In genomic region chr12:52413202-52413601, GRCh38 we compare ENCODE assay signal across 18 cellular contexts. TPM values are rescaled to one million over a fixed set of nuclear protein-coding genes. Genes with fewer than 3 reads are reported as not detected.
A peak's percentile ranks its signal among the peaks of the same experiment; 100 is the strongest.
DNase-seq lines count a peak whose midpoint lies in the region; ATAC-seq, FAIRE-seq and TF ChIP-seq lines count a peak whose summit lies in the region.
"Had no signal": no experiment of that assay in that cellular context is flagged by ENCODE, and none has a peak within 500 bp of the region (broad histone marks: within the 10 kb centered on the region; RNA-seq: fewer than 3 reads in every experiment).

No MANE protein-coding gene starts in this region.

- H3K9me3 ChIP-seq in Panc1 (ENCODE audit: control insufficient read depth, insufficient read depth, low read depth, low read length) (no peaks in the 10 kb centered on the region), HepG2 (ENCODE audit: low read length) (no peaks in the 10 kb centered on the region)

- TF ChIP-seq EP300 in HepG2 (IDR thresholded peaks at IDR 0.05; ENCODE audit: low read depth in 2 of 2, low read length in 2 of 2): no peak
- TF ChIP-seq EP300 in HepG2 (CRISPR knock-in tag; IDR thresholded peaks at IDR 0.05; ENCODE audit: borderline replicate concordance): no peak

- no peak overlapping the region for H2AFZ ChIP-seq in HepG2 (ENCODE audit: low read length)

- DNase-seq in H54 (ENCODE audit: insufficient read length, low spot score) (peak; percentile 35), Panc1 (ENCODE audit: low read depth, low spot score) (no peak), bronchial epithelial cell (ENCODE audit: low read depth) (peak; percentile 57), substantia nigra (lab: John Stamatoyannopoulos, UW) (no peak), HepG2 (ENCODE audit: low spot score) (no peak), COR-L47 (lab: John Stamatoyannopoulos, UW) (no peak), epidermal melanocyte (ENCODE audit: insufficient read length, low spot score) (no peak)
- DNase-seq: AML-193; CD4-positive, alpha-beta T cell; DMS153; DMS79; GF-D8; GOT3 had no signal

- H3K27ac ChIP-seq in Panc1 (ENCODE audit: low read length): no peak overlapping the region
- no peak overlapping the region for H3K27ac ChIP-seq in substantia nigra (ENCODE audit: low read depth, low read length, poor library complexity, severe bottlenecking)
- no peak overlapping the region for H3K27ac ChIP-seq in HepG2 (ENCODE audit: extremely low read length, insufficient read depth, low read length)
- H3K27ac ChIP-seq: C4-2B had no signal

- intact Hi-C loops in Panc1 (cut with micrococcal nuclease; ENCODE audit: unreplicated experiment): no loop called here
- intact Hi-C loops in HepG2 (cut with micrococcal nuclease; ENCODE audit: unreplicated experiment): no loop called here

- H3K4me2 ChIP-seq in HepG2 (ENCODE audit: low read depth, low read length): no peak overlapping the region

- POLR2A ChIA-PET in Panc1 (lab: Charles Lee): interaction anchor here (0.6 kb wide), 1 partner anchor 50 kb away, joined by 3 read pairs; no protein-coding TSS in a partner anchor
- POLR2A ChIA-PET in HepG2 (lab: Yijun Ruan, JAX): no interaction called here

- no peaks in the 10 kb centered on the region for H3K27me3 ChIP-seq in Panc1 (ENCODE audit: control insufficient read depth, insufficient read depth, low read length)
- H3K27me3 ChIP-seq in bronchial epithelial cell (ENCODE audit: control insufficient read depth, insufficient read depth, low read length): no peaks in the 10 kb centered on the region
- H3K27me3 ChIP-seq in HepG2 (ENCODE audit: control insufficient read depth in 1 of 2, insufficient read depth in 2 of 2, low read length in 2 of 2): no peaks in the 10 kb centered on the region; a peak in 1 of 5 replicates

- 0% methylated on average over 3 of the region's 4 CpGs for WGBS in HepG2 (ENCODE audit: low lambda C conversion rate)

- in situ Hi-C loops in Panc1 (cut with HindIII; ENCODE audit: low pct_unique_long_range_greater_than_20kb, low sequenced_read_pairs) (no loop called here), HepG2 (cut with HindIII; ENCODE audit: extremely low pct_ligation_motif_present, low pct_unique_long_range_greater_than_20kb) (no loop called here)

- TF ChIP-seq POLR2A in H54 (IDR thresholded peaks at IDR 0.05; ENCODE audit: low read depth, low read length): no peak
- TF ChIP-seq POLR2A in HepG2 (IDR thresholded peaks at IDR 0.05; ENCODE audit: insufficient read depth in 1 of 2, low read depth in 2 of 2, low read length in 2 of 2): no peak

- H3K36me3 ChIP-seq in Panc1 (ENCODE audit: control insufficient read depth, insufficient read depth, low read length) (no peaks in the 10 kb centered on the region), bronchial epithelial cell (ENCODE audit: control insufficient read depth, insufficient read depth, low read length) (no peaks in the 10 kb centered on the region), HepG2 (replicated peaks in 1 of 2; ENCODE audit: control insufficient read depth in 1 of 2, insufficient read depth in 2 of 2, low read length in 2 of 2) (no peaks in the 10 kb centered on the region)

- no peaks in the 10 kb centered on the region for H4K20me1 ChIP-seq in HepG2 (ENCODE audit: insufficient read depth, low read length)

- H3K4me1 ChIP-seq in Panc1 (ENCODE audit: control insufficient read depth, insufficient read depth, low read length) (no peaks in the 10 kb centered on the region), HepG2 (ENCODE audit: insufficient read depth, low read length) (no peaks in the 10 kb centered on the region)

- H3K9ac ChIP-seq in HepG2 (ENCODE audit: insufficient read depth, low read depth, low read length): no peak overlapping the region

- H3K4me3 ChIP-seq in Panc1 (ENCODE audit: low read depth in 2 of 2, low read length in 2 of 2) (no peak overlapping the region), bronchial epithelial cell (ENCODE audit: low read depth, low read length) (no peak overlapping the region), HepG2 (replicated peaks in 1 of 3; ENCODE audit: insufficient read depth in 1 of 3, low read depth in 2 of 3, low read length in 3 of 3) (no peak overlapping the region)

- TF ChIP-seq CTCF in Panc1 (IDR thresholded peaks at IDR 0.05): no peak
- TF ChIP-seq CTCF in bronchial epithelial cell (IDR thresholded peaks at IDR 0.05; ENCODE audit: insufficient read depth, low read length, severe bottlenecking): no peak
- TF ChIP-seq CTCF in HepG2 (CRISPR knock-in tag; IDR thresholded peaks at IDR 0.05): no peak

- ATAC-seq in Panc1: peak; percentile 58
- ATAC-seq in HepG2: no peak

- no TSS peak for BruUV-seq in Panc1 (replicated peaks; lab: Mats Ljungman, UMichigan)
- BruUV-seq in HepG2 (replicated peaks; lab: Mats Ljungman, UMichigan): no TSS peak

- no peaks in the 10 kb centered on the region for H3K79me2 ChIP-seq in HepG2 (ENCODE audit: insufficient read depth, low read length)

- FAIRE-seq in H54 (lab: Jason Lieb, UNC) (no peak), bronchial epithelial cell (lab: Jason Lieb, UNC) (no peak), HepG2 (lab: Jason Lieb, UNC) (no peak)
- FAIRE-seq: A204.1 had no signal

- TF ChIP-seq RAD21 in HepG2 (CRISPR knock-in tag; IDR thresholded peaks at IDR 0.05): no peak

- CTCF ChIA-PET in Panc1 (lab: Charles Lee): no interaction called here
- CTCF ChIA-PET in HepG2 (lab: Yijun Ruan, JAX; ENCODE audit: low intra/inter-chr PET ratio, low total read pairs): no interaction called here

RNA-seq across cellular contexts. Expression of gene KRT82, which starts 7.1 kb away (rescaled TPM):
- not detected for total RNA-seq in Panc1 (2021; ENCODE audit: unreplicated experiment)
- not detected for polyA plus RNA-seq in Panc1 (2012; ENCODE audit: insufficient read length)
- total RNA-seq in bronchial epithelial cell: not detected in 2 replicates
- not detected in 2 replicates for total RNA-seq in HepG2 (2016; rRNA removed; fragmentation: Illumina TruSeq; extraction: Trizol)
- total RNA-seq in HepG2 (2016; cell fraction: cytosol; rRNA removed; fragmentation: Illumina TruSeq; extraction: Trizol; ENCODE audit: low read depth): not detected in 2 replicates
- not detected in 2 replicates for total RNA-seq in HepG2 (2016; cell fraction: insoluble cytoplasmic fraction; rRNA removed; fragmentation: Illumina TruSeq; extraction: Trizol)
- not detected in 2 replicates for total RNA-seq in HepG2 (2016; cell fraction: membrane; rRNA removed; fragmentation: Illumina TruSeq; extraction: Trizol)
- not detected in 2 replicates for total RNA-seq in HepG2 (2016; cell fraction: nucleus; rRNA removed; fragmentation: Illumina TruSeq; extraction: Trizol)
- polyA plus RNA-seq in HepG2 (2011; rRNA removed): not detected in 2 replicates
- polyA plus RNA-seq in HepG2 (2011; cell fraction: cytosol; rRNA removed): not detected in 2 replicates
- polyA plus RNA-seq in HepG2 (2011; cell fraction: nucleus; rRNA removed): not detected in 2 replicates
- not detected in 2 replicates for polyA plus RNA-seq in HepG2 (2012)
- not detected in 2 replicates for polyA plus RNA-seq in HepG2 (2016; cell fraction: cytosol; fragmentation: Illumina TruSeq; extraction: Trizol; ENCODE audit: low read depth)
- polyA plus RNA-seq in HepG2 (2016; cell fraction: insoluble cytoplasmic fraction; fragmentation: Illumina TruSeq; extraction: Trizol; ENCODE audit: low read depth): not detected in 2 replicates
- polyA plus RNA-seq in HepG2 (2016; cell fraction: membrane; fragmentation: Illumina TruSeq; extraction: Trizol; ENCODE audit: low read depth): not detected in 2 replicates
- not detected in 2 replicates for polyA plus RNA-seq in HepG2 (2016; cell fraction: nucleus; fragmentation: Illumina TruSeq; extraction: Trizol; ENCODE audit: insufficient read depth, low read depth)
- polyA minus RNA-seq in HepG2 (2011; rRNA and poly(A)+ RNA removed; ENCODE audit: low replicate concordance): not detected in 2 replicates
- polyA minus RNA-seq in HepG2 (2011; cell fraction: cytosol; rRNA and poly(A)+ RNA removed): not detected in 2 replicates
- polyA minus RNA-seq in HepG2 (2011; cell fraction: nucleus; rRNA and poly(A)+ RNA removed): not detected in 2 replicates
- total RNA-seq: CD4-positive, alpha-beta T cell; Daoy; H9 had no signal
- polyA plus RNA-seq: BJ had no signal

RNA-seq across cellular contexts. Expression of gene KRT75, which starts 21.0 kb away (rescaled TPM):
- total RNA-seq in Panc1 (2021; ENCODE audit: unreplicated experiment) (0.15 TPM), bronchial epithelial cell (1.8 and 7.3 TPM in 2 replicates), HepG2 (2016; rRNA removed; fragmentation: Illumina TruSeq; extraction: Trizol) (not detected in 2 replicates)
- 0.30 TPM for polyA plus RNA-seq in Panc1 (2012; ENCODE audit: insufficient read length)
- not detected in 2 replicates for total RNA-seq in HepG2 (2016; cell fraction: cytosol; rRNA removed; fragmentation: Illumina TruSeq; extraction: Trizol; ENCODE audit: low read depth)
- total RNA-seq in HepG2 (2016; cell fraction: insoluble cytoplasmic fraction; rRNA removed; fragmentation: Illumina TruSeq; extraction: Trizol): not detected in 2 replicates
- not detected in 2 replicates for total RNA-seq in HepG2 (2016; cell fraction: membrane; rRNA removed; fragmentation: Illumina TruSeq; extraction: Trizol)
- not detected in 2 replicates for total RNA-seq in HepG2 (2016; cell fraction: nucleus; rRNA removed; fragmentation: Illumina TruSeq; extraction: Trizol)
- polyA plus RNA-seq in HepG2 (2011; rRNA removed): not detected in 2 replicates
- not detected in 2 replicates for polyA plus RNA-seq in HepG2 (2011; cell fraction: cytosol; rRNA removed)
- polyA plus RNA-seq in HepG2 (2011; cell fraction: nucleus; rRNA removed): not detected in 2 replicates
- polyA plus RNA-seq in HepG2 (2012): not detected in 2 replicates
- not detected in 2 replicates for polyA plus RNA-seq in HepG2 (2016; cell fraction: cytosol; fragmentation: Illumina TruSeq; extraction: Trizol; ENCODE audit: low read depth)
- not detected in 2 replicates for polyA plus RNA-seq in HepG2 (2016; cell fraction: insoluble cytoplasmic fraction; fragmentation: Illumina TruSeq; extraction: Trizol; ENCODE audit: low read depth)
- polyA plus RNA-seq in HepG2 (2016; cell fraction: membrane; fragmentation: Illumina TruSeq; extraction: Trizol; ENCODE audit: low read depth): not detected in 2 replicates
- not detected in 2 replicates for polyA plus RNA-seq in HepG2 (2016; cell fraction: nucleus; fragmentation: Illumina TruSeq; extraction: Trizol; ENCODE audit: insufficient read depth, low read depth)
- polyA minus RNA-seq in HepG2 (2011; rRNA and poly(A)+ RNA removed; ENCODE audit: low replicate concordance): not detected in 2 replicates
- polyA minus RNA-seq in HepG2 (2011; cell fraction: cytosol; rRNA and poly(A)+ RNA removed): not detected in 2 replicates
- not detected in 2 replicates for polyA minus RNA-seq in HepG2 (2011; cell fraction: nucleus; rRNA and poly(A)+ RNA removed)
- total RNA-seq: CD4-positive, alpha-beta T cell; H9 had no signal
- polyA plus RNA-seq: BJ had no signal

RNA-seq across cellular contexts. Expression of gene KRT84, which starts 27.8 kb away (rescaled TPM):
- not detected for total RNA-seq in Panc1 (2021; ENCODE audit: unreplicated experiment)
- polyA plus RNA-seq in Panc1 (2012; ENCODE audit: insufficient read length): 0.27 TPM
- total RNA-seq in bronchial epithelial cell: not detected in 2 replicates
- total RNA-seq in HepG2 (2016; rRNA removed; fragmentation: Illumina TruSeq; extraction: Trizol): not detected in 2 replicates
- total RNA-seq in HepG2 (2016; cell fraction: cytosol; rRNA removed; fragmentation: Illumina TruSeq; extraction: Trizol; ENCODE audit: low read depth): not detected in 2 replicates
- total RNA-seq in HepG2 (2016; cell fraction: insoluble cytoplasmic fraction; rRNA removed; fragmentation: Illumina TruSeq; extraction: Trizol): not detected in 2 replicates
- not detected in 2 replicates for total RNA-seq in HepG2 (2016; cell fraction: membrane; rRNA removed; fragmentation: Illumina TruSeq; extraction: Trizol)
- not detected in 2 replicates for total RNA-seq in HepG2 (2016; cell fraction: nucleus; rRNA removed; fragmentation: Illumina TruSeq; extraction: Trizol)
- polyA plus RNA-seq in HepG2 (2011; rRNA removed): not detected in 2 replicates
- not detected in 2 replicates for polyA plus RNA-seq in HepG2 (2011; cell fraction: cytosol; rRNA removed)
- not detected in 2 replicates for polyA plus RNA-seq in HepG2 (2011; cell fraction: nucleus; rRNA removed)
- polyA plus RNA-seq in HepG2 (2012): not detected in 2 replicates
- not detected in 2 replicates for polyA plus RNA-seq in HepG2 (2016; cell fraction: cytosol; fragmentation: Illumina TruSeq; extraction: Trizol; ENCODE audit: low read depth)
- not detected in 2 replicates for polyA plus RNA-seq in HepG2 (2016; cell fraction: insoluble cytoplasmic fraction; fragmentation: Illumina TruSeq; extraction: Trizol; ENCODE audit: low read depth)
- not detected in 2 replicates for polyA plus RNA-seq in HepG2 (2016; cell fraction: membrane; fragmentation: Illumina TruSeq; extraction: Trizol; ENCODE audit: low read depth)
- polyA plus RNA-seq in HepG2 (2016; cell fraction: nucleus; fragmentation: Illumina TruSeq; extraction: Trizol; ENCODE audit: insufficient read depth, low read depth): not detected in 2 replicates
- polyA minus RNA-seq in HepG2 (2011; rRNA and poly(A)+ RNA removed; ENCODE audit: low replicate concordance): not detected in 2 replicates
- polyA minus RNA-seq in HepG2 (2011; cell fraction: cytosol; rRNA and poly(A)+ RNA removed): not detected in 2 replicates
- not detected in 2 replicates for polyA minus RNA-seq in HepG2 (2011; cell fraction: nucleus; rRNA and poly(A)+ RNA removed)
- total RNA-seq: CD4-positive, alpha-beta T cell; Daoy; H9 had no signal
- polyA plus RNA-seq: BJ had no signal

RNA-seq across cellular contexts. Expression of gene KRT6B, which starts 38.7 kb away (rescaled TPM):
- total RNA-seq in Panc1 (2021; ENCODE audit: unreplicated experiment): not detected
- not detected for polyA plus RNA-seq in Panc1 (2012; ENCODE audit: insufficient read length)
- 287 and 1,881 TPM in 2 replicates for total RNA-seq in bronchial epithelial cell
- total RNA-seq in HepG2 (2016; rRNA removed; fragmentation: Illumina TruSeq; extraction: Trizol): not detected in 2 replicates
- total RNA-seq in HepG2 (2016; cell fraction: cytosol; rRNA removed; fragmentation: Illumina TruSeq; extraction: Trizol; ENCODE audit: low read depth): not detected in 2 replicates
- not detected in 2 replicates for total RNA-seq in HepG2 (2016; cell fraction: insoluble cytoplasmic fraction; rRNA removed; fragmentation: Illumina TruSeq; extraction: Trizol)
- not detected in 2 replicates for total RNA-seq in HepG2 (2016; cell fraction: membrane; rRNA removed; fragmentation: Illumina TruSeq; extraction: Trizol)
- total RNA-seq in HepG2 (2016; cell fraction: nucleus; rRNA removed; fragmentation: Illumina TruSeq; extraction: Trizol): not detected in 2 replicates
- polyA plus RNA-seq in HepG2 (2011; rRNA removed): 0.07 TPM in 1 of 2 replicates, not detected in the other
- not detected in 2 replicates for polyA plus RNA-seq in HepG2 (2011; cell fraction: cytosol; rRNA removed)
- polyA plus RNA-seq in HepG2 (2011; cell fraction: nucleus; rRNA removed): not detected in 2 replicates
- not detected in 2 replicates for polyA plus RNA-seq in HepG2 (2012)
- polyA plus RNA-seq in HepG2 (2016; cell fraction: cytosol; fragmentation: Illumina TruSeq; extraction: Trizol; ENCODE audit: low read depth): not detected in 2 replicates
- not detected in 2 replicates for polyA plus RNA-seq in HepG2 (2016; cell fraction: insoluble cytoplasmic fraction; fragmentation: Illumina TruSeq; extraction: Trizol; ENCODE audit: low read depth)
- polyA plus RNA-seq in HepG2 (2016; cell fraction: membrane; fragmentation: Illumina TruSeq; extraction: Trizol; ENCODE audit: low read depth): not detected in 2 replicates
- not detected in 2 replicates for polyA plus RNA-seq in HepG2 (2016; cell fraction: nucleus; fragmentation: Illumina TruSeq; extraction: Trizol; ENCODE audit: insufficient read depth, low read depth)
- polyA minus RNA-seq in HepG2 (2011; rRNA and poly(A)+ RNA removed; ENCODE audit: low replicate concordance): 2.5 TPM in 1 of 2 replicates, not detected in the other
- polyA minus RNA-seq in HepG2 (2011; cell fraction: cytosol; rRNA and poly(A)+ RNA removed): not detected in 2 replicates
- polyA minus RNA-seq in HepG2 (2011; cell fraction: nucleus; rRNA and poly(A)+ RNA removed): not detected in 2 replicates
- total RNA-seq: CD4-positive, alpha-beta T cell; Daoy; H9 had no signal
- polyA plus RNA-seq: BJ had no signal

RNA-seq across cellular contexts. Expression of gene KRT85, which starts 45.9 kb away (rescaled TPM):
- not detected for total RNA-seq in Panc1 (2021; ENCODE audit: unreplicated experiment)
- not detected for polyA plus RNA-seq in Panc1 (2012; ENCODE audit: insufficient read length)
- not detected in 2 replicates for total RNA-seq in bronchial epithelial cell
- total RNA-seq in HepG2 (2016; rRNA removed; fragmentation: Illumina TruSeq; extraction: Trizol): not detected in 2 replicates
- total RNA-seq in HepG2 (2016; cell fraction: cytosol; rRNA removed; fragmentation: Illumina TruSeq; extraction: Trizol; ENCODE audit: low read depth): not detected in 2 replicates
- total RNA-seq in HepG2 (2016; cell fraction: insoluble cytoplasmic fraction; rRNA removed; fragmentation: Illumina TruSeq; extraction: Trizol): not detected in 2 replicates
- not detected in 2 replicates for total RNA-seq in HepG2 (2016; cell fraction: membrane; rRNA removed; fragmentation: Illumina TruSeq; extraction: Trizol)
- not detected in 2 replicates for total RNA-seq in HepG2 (2016; cell fraction: nucleus; rRNA removed; fragmentation: Illumina TruSeq; extraction: Trizol)
- not detected in 2 replicates for polyA plus RNA-seq in HepG2 (2011; rRNA removed)
- not detected in 2 replicates for polyA plus RNA-seq in HepG2 (2011; cell fraction: cytosol; rRNA removed)
- polyA plus RNA-seq in HepG2 (2011; cell fraction: nucleus; rRNA removed): not detected in 2 replicates
- polyA plus RNA-seq in HepG2 (2012): not detected in 2 replicates
- not detected in 2 replicates for polyA plus RNA-seq in HepG2 (2016; cell fraction: cytosol; fragmentation: Illumina TruSeq; extraction: Trizol; ENCODE audit: low read depth)
- polyA plus RNA-seq in HepG2 (2016; cell fraction: insoluble cytoplasmic fraction; fragmentation: Illumina TruSeq; extraction: Trizol; ENCODE audit: low read depth): not detected in 2 replicates
- polyA plus RNA-seq in HepG2 (2016; cell fraction: membrane; fragmentation: Illumina TruSeq; extraction: Trizol; ENCODE audit: low read depth): not detected in 2 replicates
- polyA plus RNA-seq in HepG2 (2016; cell fraction: nucleus; fragmentation: Illumina TruSeq; extraction: Trizol; ENCODE audit: insufficient read depth, low read depth): not detected in 2 replicates
- not detected in 2 replicates for polyA minus RNA-seq in HepG2 (2011; rRNA and poly(A)+ RNA removed; ENCODE audit: low replicate concordance)
- polyA minus RNA-seq in HepG2 (2011; cell fraction: cytosol; rRNA and poly(A)+ RNA removed): not detected in 2 replicates
- polyA minus RNA-seq in HepG2 (2011; cell fraction: nucleus; rRNA and poly(A)+ RNA removed): not detected in 2 replicates
- total RNA-seq: CD4-positive, alpha-beta T cell; H9 had no signal
- polyA plus RNA-seq: BJ had no signal

Comparison
In these comparisons a context has a peak if more than half of its experiments do, and no peak if none do; other contexts are left out.
1. DNase-seq: peak in H54 (single experiment) and bronchial epithelial cell (single experiment); none in Panc1 (single experiment), substantia nigra (0 of 49), HepG2 (single experiment), COR-L47 (single experiment) and epidermal melanocyte (single experiment).